Comparison of ENCODE assay signal across 8 cellular contexts in the genomic region with DNA sequence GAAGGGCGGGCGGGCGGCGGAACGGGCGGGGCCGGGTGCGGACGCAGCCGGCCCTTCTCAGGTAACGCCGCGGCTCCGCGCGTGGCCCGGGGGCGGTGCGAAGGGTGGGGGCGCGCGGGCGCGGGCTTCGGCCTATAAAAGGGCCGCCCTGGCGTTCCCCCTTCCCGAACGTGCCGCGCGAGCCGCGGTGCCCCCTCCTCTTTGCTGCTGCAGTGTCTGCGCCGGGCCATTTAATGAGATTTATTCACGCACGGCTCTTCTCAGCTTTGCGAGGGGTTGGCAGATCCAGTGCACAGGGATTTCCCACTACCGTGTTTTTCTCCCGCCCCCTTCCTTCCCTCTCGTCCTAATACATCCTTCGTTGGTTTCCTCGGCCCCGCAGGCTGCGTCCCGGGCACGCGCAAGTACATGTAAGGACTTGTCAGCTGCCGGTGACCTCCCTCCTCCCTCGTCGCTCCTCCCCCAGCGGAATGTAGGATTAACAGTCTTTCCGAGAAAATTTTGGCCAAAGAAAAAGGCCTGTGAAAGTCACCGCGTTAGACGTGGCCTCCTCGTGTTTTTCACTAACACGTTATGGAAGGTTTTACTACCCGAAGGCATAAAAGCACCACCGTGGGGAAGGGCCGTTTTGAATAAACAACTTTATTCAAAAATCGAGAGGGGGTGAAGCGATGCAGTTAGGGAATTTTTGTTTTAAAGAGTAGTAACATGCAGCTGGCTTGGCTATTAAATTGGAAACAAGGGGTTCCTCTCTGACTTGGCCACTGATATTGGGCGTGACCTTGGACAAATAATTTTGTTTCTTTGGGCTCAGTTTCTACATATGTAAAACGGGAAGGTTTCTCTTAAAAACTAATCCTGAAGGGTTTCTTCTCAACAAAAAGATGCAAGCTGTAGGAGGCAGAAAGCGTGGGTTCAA. TPM values are rescaled to one million over a fixed set of nuclear protein-coding genes. Genes with fewer than 3 reads are reported as not detected.
A peak's percentile ranks its signal among the peaks of the same experiment; 100 is the strongest.
DNase-seq lines count a peak whose midpoint lies in the region; ATAC-seq and TF ChIP-seq lines count a peak whose summit lies in the region.

No MANE protein-coding gene starts in this region.

- no peak for TF ChIP-seq CTCF in endodermal cell (conservative IDR thresholded peaks at IDR 0.05)

- peaks cover 26% of the 10 kb centered on the region for H3K36me3 ChIP-seq in endodermal cell (ENCODE audit: control insufficient read depth, insufficient read depth, low read length)
- H3K36me3 ChIP-seq in mesodermal cell (ENCODE audit: control insufficient read depth, insufficient read depth, low read length), result peaks cover 30% of the 10 kb centered on the region

- peaks cover 24% of the 10 kb centered on the region for H3K36me3 Mint-ChIP-seq in activated CD8-positive, alpha-beta T cell treated with anti-CD3 and anti-CD28 coated beads, Interleukin-2, amount 10 ng/mL, durations not matched to agents 7 days and 5 days (ENCODE audit: low read depth)
- H3K36me3 Mint-ChIP-seq in endodermal cell (ENCODE audit: low read depth), result peaks cover 16% of the 10 kb centered on the region

- no peaks in the 10 kb centered on the region for H3K4me1 ChIP-seq in endodermal cell (ENCODE audit: control insufficient read depth, insufficient read depth, low read length)
- H3K4me1 ChIP-seq in mesodermal cell (ENCODE audit: control insufficient read depth, insufficient read depth, low read length, poor library complexity, severe bottlenecking), result peaks cover 10% of the 10 kb centered on the region

- H3K27me3 Mint-ChIP-seq in activated CD8-positive, alpha-beta T cell treated with anti-CD3 and anti-CD28 coated beads, Interleukin-2, amount 10 ng/mL, durations not matched to agents 7 days and 5 days (ENCODE audit: low read depth), result no peaks in the 10 kb centered on the region
- peaks cover 24% of the 10 kb centered on the region for H3K27me3 Mint-ChIP-seq in endodermal cell (ENCODE audit: insufficient read depth)

- peaks cover 13% of the 10 kb centered on the region for H3K9me3 ChIP-seq in endodermal cell (ENCODE audit: control insufficient read depth, low read length)
- H3K9me3 ChIP-seq in mesodermal cell (ENCODE audit: control insufficient read depth, low read length), result peaks cover 4% of the 10 kb centered on the region

- peaks cover 15% of the 10 kb centered on the region for H3K27me3 ChIP-seq in endodermal cell (ENCODE audit: control insufficient read depth, insufficient read depth, low read length, poor library complexity, severe bottlenecking)

- WGBS in endodermal cell (ENCODE audit: insufficient coverage in 1 of 2, insufficient read length in 1 of 2), 2 experiments, result 1 to 3% methylated on average over 34 to 67 of the region's 67 CpGs
- 0 to 1% methylated on average over 51 of the region's 67 CpGs for WGBS in mesodermal cell (ENCODE audit: insufficient coverage in 2 of 2), 2 experiments

- no peaks in the 10 kb centered on the region for H3K9me3 Mint-ChIP-seq in activated CD8-positive, alpha-beta T cell treated with anti-CD3 and anti-CD28 coated beads, Interleukin-2, amount 10 ng/mL, durations not matched to agents 7 days and 5 days (ENCODE audit: insufficient read depth)
- peaks cover 11% of the 10 kb centered on the region for H3K9me3 Mint-ChIP-seq in endodermal cell

- H3K4me3 ChIP-seq in endodermal cell (ENCODE audit: low read length), result peak overlapping the region; percentile 96
- H3K4me3 ChIP-seq in mesodermal cell (ENCODE audit: extremely low read depth, insufficient read depth, low read length, poor library complexity, severe bottlenecking), result peak overlapping the region; percentile 74

- H3K27ac ChIP-seq in endodermal cell (ENCODE audit: low read depth, low read length) (peak overlapping the region; percentile 97), mesodermal cell (ENCODE audit: low read depth, low read length, severe bottlenecking) (peak overlapping the region; percentile 97)

- DNase-seq in CMK (ENCODE audit: low read depth) (peak; percentile 77), NCI-H82 treated with DMSO at 0.1 percent for 48 hours (lab: John Stamatoyannopoulos, UW; ENCODE audit: unreplicated experiment) (peak; percentile 87), endodermal cell (peak; percentile 94)
- DNase-seq in activated CD8-positive, alpha-beta T cell treated with anti-CD3 and anti-CD28 coated beads, Interleukin-2, amount 10 ng/mL, durations not matched to agents 7 days and 5 days, result peak; percentile 89
- DNase-seq in stimulated activated CD8-positive, alpha-beta memory T cell treated with anti-CD3 and anti-CD28 coated beads, Interleukin-15, amount 100 ng/mL, for 4 hours (ENCODE audit: low read depth in 2 of 2), result peak; percentile 67 to 74

- peak overlapping the region; percentile 99 for H3K4me3 Mint-ChIP-seq in activated CD8-positive, alpha-beta T cell treated with anti-CD3 and anti-CD28 coated beads, Interleukin-2, amount 10 ng/mL, durations not matched to agents 7 days and 5 days
- H3K4me3 Mint-ChIP-seq in endodermal cell, result peak overlapping the region; percentile 88

- H3K4me1 Mint-ChIP-seq in activated CD8-positive, alpha-beta T cell treated with anti-CD3 and anti-CD28 coated beads, Interleukin-2, amount 10 ng/mL, durations not matched to agents 7 days and 5 days (ENCODE audit: low read depth), result peaks cover 53% of the 10 kb centered on the region
- peaks cover 23% of the 10 kb centered on the region for H3K4me1 Mint-ChIP-seq in endodermal cell

- peak overlapping the region; percentile 99 for H3K27ac Mint-ChIP-seq in activated CD8-positive, alpha-beta T cell treated with anti-CD3 and anti-CD28 coated beads, Interleukin-2, amount 10 ng/mL, durations not matched to agents 7 days and 5 days
- peak overlapping the region; percentile 98 for H3K27ac Mint-ChIP-seq in endodermal cell

- CTCF ChIA-PET in activated CD8-positive, alpha-beta T cell treated with anti-CD3 and anti-CD28 coated beads, Interleukin-2, amount 10 ng/mL, durations not matched to agents 7 days and 5 days (lab: Charles Lee), result interaction anchor here (1.2 to 3.3 kb wide), 8 partner anchors 22 to 559 kb away, joined by 3 to 30 read pairs (median 6); a partner anchor contains a TSS

- POLR2A ChIA-PET in activated CD8-positive, alpha-beta T cell treated with anti-CD3 and anti-CD28 coated beads, Interleukin-2, amount 10 ng/mL, durations not matched to agents 7 days and 5 days (lab: Charles Lee), result interaction anchor here (0.7 to 2.7 kb wide), 13 partner anchors 15 to 603 kb away, joined by 3 to 34 read pairs (median 4); partner anchors contain the start of genes FAM229B, TRAF3IP2 and TUBE1

- ATAC-seq in GM19452 (IDR thresholded peaks at IDR 0.05; ENCODE audit: unreplicated experiment), result peak; percentile 51
- ATAC-seq in HG03571 (IDR thresholded peaks at IDR 0.05; ENCODE audit: unreplicated experiment), result peak; percentile 44
- ATAC-seq in activated CD8-positive, alpha-beta T cell treated with anti-CD3 and anti-CD28 coated beads, Interleukin-2, amount 10 ng/mL, durations not matched to agents 7 days and 5 days, result peak; percentile 70

- peak overlapping the region; percentile 94 for H3K9ac ChIP-seq in endodermal cell (ENCODE audit: extremely low read depth, low read length, poor library complexity, severe bottlenecking)

RNA-seq across cellular contexts. Expression of gene REV3L, which starts 1.0 kb away (rescaled TPM):
- 10 to 100 TPM; 29.2 to 30.0 TPM for total RNA-seq in activated CD8-positive, alpha-beta T cell treated with anti-CD3 and anti-CD28 coated beads, Interleukin-2, amount 10 ng/mL, durations not matched to agents 7 days and 5 days
- total RNA-seq in endodermal cell, result 10 to 100 TPM; 19.2 to 28.1 TPM
- 8.8 TPM for polyA plus RNA-seq in endodermal cell (2013, experiment 1 of 2)
- 10.2 TPM for polyA plus RNA-seq in endodermal cell (2013, experiment 2 of 2)
- polyA plus RNA-seq in mesodermal cell (2013, experiment 1 of 2), result 7.4 TPM
- 7.8 TPM for polyA plus RNA-seq in mesodermal cell (2013, experiment 2 of 2)

Comparison
In these comparisons a context has a peak if more than half of its experiments do, and no peak if none do; other contexts are left out.
1. Peak in every context shown above with its lines: DNase-seq, ATAC-seq, H3K4me3 ChIP-seq and H3K27ac ChIP-seq.